ENCODE assay signal across 10 cellular contexts in the genomic region with DNA sequence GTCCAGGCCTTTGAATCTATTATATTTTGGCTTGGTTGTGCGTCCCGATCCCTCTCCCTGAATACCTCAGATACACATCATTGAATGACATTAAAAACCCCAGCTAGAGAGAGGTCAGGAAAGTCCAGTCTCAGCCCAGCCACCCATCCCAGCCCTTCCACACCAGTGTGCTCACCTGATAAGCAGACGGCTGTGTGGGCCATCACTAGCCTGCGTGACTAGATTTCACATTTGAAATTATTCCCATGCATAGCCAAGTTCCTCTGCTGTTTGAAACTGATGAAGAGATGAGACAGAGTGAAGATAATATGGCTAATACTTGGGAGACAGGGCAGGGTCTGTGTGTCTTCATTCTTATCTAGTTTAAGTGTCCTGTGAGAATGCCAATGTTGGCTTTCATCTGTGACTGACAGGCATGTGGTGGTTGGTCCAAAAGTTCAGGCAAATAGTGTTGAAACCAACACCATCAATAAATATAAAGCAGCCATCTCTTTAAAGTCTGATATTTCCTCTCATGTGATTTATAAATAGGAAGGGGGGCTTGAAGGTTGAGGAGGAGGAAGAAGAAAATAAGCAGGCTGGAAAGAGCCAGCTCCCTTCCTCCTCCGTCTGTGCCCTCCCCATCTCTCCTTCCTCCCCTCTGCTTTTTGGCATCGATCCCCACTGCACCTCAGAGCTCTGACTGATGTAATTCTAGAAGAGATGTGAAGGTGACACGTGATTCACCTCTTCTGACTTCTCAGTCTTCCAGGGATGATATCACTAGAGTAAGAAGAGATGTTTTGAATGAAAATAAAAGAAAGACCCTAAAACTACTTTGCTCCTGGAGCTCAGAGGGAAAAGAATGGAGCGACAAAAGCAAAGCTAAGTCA. TPM values are rescaled to one million over a fixed set of nuclear protein-coding genes. Genes with fewer than 3 reads are reported as not detected.
DNase-seq lines count a peak whose midpoint lies in the region; ATAC-seq and TF ChIP-seq lines count a peak whose summit lies in the region.
"Had no signal": no experiment of that assay in that cellular context is flagged by ENCODE, and none has a peak within 500 bp of the region (broad histone marks: within the 10 kb centered on the region; RNA-seq: fewer than 3 reads in every experiment).

No MANE protein-coding gene starts in this region.

- H3K27me3 Mint-ChIP-seq in endodermal cell (ENCODE audit: insufficient read depth) = peaks cover 9% of the 10 kb centered on the region

- no peaks in the 10 kb centered on the region for H3K36me3 Mint-ChIP-seq in endodermal cell (ENCODE audit: low read depth)

- H3K4me1 Mint-ChIP-seq in endodermal cell = peaks cover 30% of the 10 kb centered on the region

- H3K4me3 Mint-ChIP-seq in endodermal cell = no peak overlapping the region

- TF ChIP-seq EP300 in tibial nerve (IDR thresholded peaks at IDR 0.05) = no peak

- peak overlapping the region; percentile 77 for H3K4me2 ChIP-seq in OCI-LY7 (ENCODE audit: low read length)

- TF ChIP-seq CTCF in GM12875 (IDR thresholded peaks at IDR 0.05; ENCODE audit: borderline replicate concordance, insufficient read depth, low read depth, low read length) = no peak
- TF ChIP-seq CTCF in OCI-LY7 (conservative IDR thresholded peaks at IDR 0.05; ENCODE audit: low read length) = no peak
- no peak for TF ChIP-seq CTCF in endodermal cell (conservative IDR thresholded peaks at IDR 0.05)
- no peak for TF ChIP-seq CTCF in tibial nerve (IDR thresholded peaks at IDR 0.05)

- H3K4me1 ChIP-seq in OCI-LY7 (ENCODE audit: insufficient read depth, low read length, poor library complexity, severe bottlenecking) (peaks cover 72% of the 10 kb centered on the region), endodermal cell (ENCODE audit: control insufficient read depth, insufficient read depth, low read length) (peaks cover 10% of the 10 kb centered on the region), tibial nerve (peaks cover 0 to 51% (median 23%) of the 10 kb centered on the region in 4 donors)
- H3K4me1 ChIP-seq: prostate gland had no signal

- H3K36me3 ChIP-seq in OCI-LY7 (ENCODE audit: insufficient read depth, low read length) (no peaks in the 10 kb centered on the region; the same call in 1 of the 2 replicates), endodermal cell (ENCODE audit: control insufficient read depth, insufficient read depth, low read length) (no peaks in the 10 kb centered on the region), tibial nerve (no peaks in the 10 kb centered on the region)
- H3K36me3 ChIP-seq: prostate gland had no signal

- H3K9me3 Mint-ChIP-seq in endodermal cell = no peaks in the 10 kb centered on the region

- DNase-seq in A172 (ENCODE audit: low spot score) (peak; percentile 51), OCI-LY7 (ENCODE audit: low spot score) (peak; percentile 62), iris pigment epithelial cell (ENCODE audit: low read depth) (peak; percentile 65), endodermal cell (no peak), GOT3 (lab: John Stamatoyannopoulos, UW) (no peak), tibial nerve (ENCODE audit: low spot score in 2 of 2) (no peak)
- DNase-seq in stimulated activated naive CD8-positive, alpha-beta T cell treated with anti-CD3 and anti-CD28 coated beads, Interleukin-15, Interleukin-2, amounts not matched to agents 100 U/mL and 50 U/mL, for 24 hours = no peak

- no peak for TF ChIP-seq POLR2A in tibial nerve (IDR thresholded peaks at IDR 0.05)

- H3K27ac ChIP-seq in OCI-LY7 (ENCODE audit: low read depth, low read length, poor library complexity, severe bottlenecking) (peak overlapping the region; percentile 94), endodermal cell (ENCODE audit: low read depth, low read length) (no peak overlapping the region), tibial nerve (no peak overlapping the region)
- H3K27ac ChIP-seq: C4-2B, prostate gland had no signal

- peaks cover 19% of the 10 kb centered on the region for H3K27me3 ChIP-seq in endodermal cell (ENCODE audit: control insufficient read depth, insufficient read depth, low read length, poor library complexity, severe bottlenecking)
- peaks cover 0 to 20% of the 10 kb centered on the region in 2 donors for H3K27me3 ChIP-seq in tibial nerve

- 63 to 84% methylated on average over 2 to 7 of the region's 8 CpGs for WGBS in endodermal cell (ENCODE audit: insufficient coverage in 1 of 2, insufficient read length in 1 of 2), 2 experiments
- 74% methylated on average over 8 of the region's 8 CpGs for WGBS in tibial nerve, 2 donors

- H3K9me2 ChIP-seq in OCI-LY7 (ENCODE audit: insufficient read depth, low read length) = no peaks in the 10 kb centered on the region

- BruUV-seq in OCI-LY7 (replicated peaks; lab: Mats Ljungman, UMichigan) = no TSS peak

- peak overlapping the region; percentile 16; the same call in 1 of the 2 replicates for H2AFZ ChIP-seq in OCI-LY7 (ENCODE audit: low read length)

- POLR2A ChIA-PET in OCI-LY7 (lab: Charles Lee) = interaction anchor here (0.5 to 2.1 kb wide), 15 partner anchors 8 to 1389 kb away, joined by 3 to 13 read pairs (median 4); no protein-coding TSS in a partner anchor

- ATAC-seq in stimulated activated naive CD8-positive, alpha-beta T cell treated with anti-CD3 and anti-CD28 coated beads, Interleukin-15, Interleukin-2, amounts not matched to agents 100 U/mL and 50 U/mL, for 24 hours = no peak

- H3K27ac Mint-ChIP-seq in endodermal cell = no peak overlapping the region

- CTCF ChIA-PET in OCI-LY7 (lab: Charles Lee; ENCODE audit: unreplicated experiment) = interaction anchor here (0.7 kb wide), 1 partner anchor 8 kb away, joined by 3 read pairs; no protein-coding TSS in a partner anchor

- H3K4me3 ChIP-seq in GM12875 (ENCODE audit: low read depth, low read length) (peak overlapping the region; percentile 11), OCI-LY7 (ENCODE audit: low read depth, low read length, poor library complexity, severe bottlenecking) (peak overlapping the region; percentile 47), endodermal cell (ENCODE audit: low read length) (no peak overlapping the region), tibial nerve (no peak overlapping the region)
- H3K4me3 ChIP-seq: prostate gland had no signal

- H3K9me3 ChIP-seq in OCI-LY7 (ENCODE audit: low read length) = no peaks in the 10 kb centered on the region
- H3K9me3 ChIP-seq in endodermal cell (ENCODE audit: control insufficient read depth, low read length) = no peaks in the 10 kb centered on the region
- no peaks in the 10 kb centered on the region for H3K9me3 ChIP-seq in tibial nerve
- H3K9me3 ChIP-seq: prostate gland had no signal

- no peak overlapping the region for H3K9ac ChIP-seq in endodermal cell (ENCODE audit: extremely low read depth, low read length, poor library complexity, severe bottlenecking)

- H3K79me2 ChIP-seq in OCI-LY7 (ENCODE audit: insufficient read depth, low read depth, low read length) = peaks cover 7% of the 10 kb centered on the region; the same call in 1 of the 2 replicates

- intact Hi-C loops in OCI-LY7 (cut with micrococcal nuclease; ENCODE audit: unreplicated experiment) = loop anchor here (1.0 kb wide), 1 partner anchor 47 kb away; no protein-coding TSS in a partner anchor

- H4K20me1 ChIP-seq in OCI-LY7 (ENCODE audit: insufficient read depth, low read length) = no peaks in the 10 kb centered on the region

RNA-seq across cellular contexts. Expression of gene FAM43A, which starts 5.1 kb away (rescaled TPM):
- total RNA-seq in A172 (2014; rRNA removed; shearing (Covaris generic)) = 8.2 and 10.4 TPM in 2 replicates
- total RNA-seq in OCI-LY7 (2014; rRNA removed; shearing (Covaris generic)) = 17.2 and 21.6 TPM in 2 replicates
- total RNA-seq in OCI-LY7 (2022) (7.5 and 8.2 TPM in 2 replicates), endodermal cell (1 to 10 TPM in 1 of 2 donors, under 1 TPM in 1; 0.58 to 4.4 TPM), tibial nerve (10 to 100 TPM; 19.8 to 47.7 (median 35.8) TPM)
- 6.2 TPM for polyA plus RNA-seq in endodermal cell (2013, experiment 1 of 2)
- polyA plus RNA-seq in endodermal cell (2013, experiment 2 of 2) = 5.7 TPM

RNA-seq across cellular contexts. Expression of gene LSG1, which starts 18.7 kb away (rescaled TPM):
- 55.1 and 72.7 TPM in 2 replicates for total RNA-seq in A172 (2014; rRNA removed; shearing (Covaris generic))
- total RNA-seq in OCI-LY7 (2014; rRNA removed; shearing (Covaris generic)) = 52.9 and 59.4 TPM in 2 replicates
- total RNA-seq in OCI-LY7 (2022) (39.3 and 44.4 TPM in 2 replicates), endodermal cell (10 to 100 TPM; 38.3 to 44.7 TPM), tibial nerve (10 to 100 TPM; 24.9 to 64.5 (median 39.3) TPM)
- 31.6 TPM for polyA plus RNA-seq in endodermal cell (2013, experiment 1 of 2)
- polyA plus RNA-seq in endodermal cell (2013, experiment 2 of 2) = 30.8 TPM

RNA-seq across cellular contexts. Expression of gene TMEM44, which starts 57.5 kb away (rescaled TPM):
- total RNA-seq in A172 (2014; rRNA removed; shearing (Covaris generic)) = 14.2 and 15.4 TPM in 2 replicates
- 8.8 and 9.6 TPM in 2 replicates for total RNA-seq in OCI-LY7 (2014; rRNA removed; shearing (Covaris generic))
- total RNA-seq in OCI-LY7 (2022) (22.9 and 25.7 TPM in 2 replicates), endodermal cell (10 to 100 TPM; 31.0 to 34.4 TPM), tibial nerve (10 to 100 TPM; 14.9 to 17.4 (median 16.5) TPM)
- polyA plus RNA-seq in endodermal cell (2013, experiment 1 of 2) = 18.4 TPM
- 22.1 TPM for polyA plus RNA-seq in endodermal cell (2013, experiment 2 of 2)

Comparison
In these comparisons a context has a peak if more than half of its experiments do, and no peak if none do; other contexts are left out.
1. DNase-seq: peak in A172 (single experiment), OCI-LY7 (single experiment) and iris pigment epithelial cell (single experiment); none in endodermal cell (single experiment), GOT3 (single experiment), stimulated activated naive CD8-positive, alpha-beta T cell treated with anti-CD3 and anti-CD28 coated beads, Interleukin-15, Interleukin-2, amounts not matched to agents 100 U/mL and 50 U/mL, for 24 hours (single experiment) and tibial nerve (0 of 2).
2. H3K4me3 ChIP-seq: peak in GM12875 (single experiment) and OCI-LY7 (single experiment); none in endodermal cell (single experiment) and tibial nerve (0 of 4).